Comparison of ENCODE assay signal across 12 cellular contexts in genomic region chr11:3747704-3748103, GRCh38. TPM values are rescaled to one million over a fixed set of nuclear protein-coding genes. Genes with fewer than 3 reads are reported as not detected.
A peak's percentile ranks its signal among the peaks of the same experiment; 100 is the strongest.
DNase-seq lines count a peak whose midpoint lies in the region; ATAC-seq and TF ChIP-seq lines count a peak whose summit lies in the region.
"Had no signal": no experiment of that assay in that cellular context is flagged by ENCODE, and none has a peak within 500 bp of the region (broad histone marks: within the 10 kb centered on the region; RNA-seq: fewer than 3 reads in every experiment).

No MANE protein-coding gene starts in this region.

- H3K4me3 Mint-ChIP-seq in endothelial cell (ENCODE audit: unreplicated experiment) (no peak overlapping the region), natural killer cell (no peak overlapping the region), glutamatergic neuron (ENCODE audit: unreplicated experiment) (no peak overlapping the region)
- H3K4me3 Mint-ChIP-seq: activated T-helper 1 cell treated with anti-CD3 and anti-CD28 coated beads, Interleukin-12 subunit alpha, Interleukin-12 subunit beta, Interleukin-2, Interleukin-4 antibody, amounts not matched to agents 30 ng/mL and 10 ng/mL and 1 ng/mL, durations not matched to agents 14 hours and 24 hours and 36 hours; immature natural killer cell had no signal

- intact Hi-C loops in natural killer cell (cut with micrococcal nuclease), result no loop called here

- H3K4me1 Mint-ChIP-seq in endothelial cell (ENCODE audit: unreplicated experiment) (no peaks in the 10 kb centered on the region), natural killer cell (no peaks in the 10 kb centered on the region), glutamatergic neuron (ENCODE audit: low read depth, unreplicated experiment) (no peaks in the 10 kb centered on the region)
- H3K4me1 Mint-ChIP-seq: immature natural killer cell had no signal

- TF ChIP-seq CTCF in endothelial cell (IDR thresholded peaks at IDR 0.05; ENCODE audit: unreplicated experiment) (no peak), omental fat pad (IDR thresholded peaks at IDR 0.05) (no peak), natural killer cell (IDR thresholded peaks at IDR 0.05) (no peak), glutamatergic neuron (IDR thresholded peaks at IDR 0.05; ENCODE audit: partially characterized antibody, unreplicated experiment) (no peak)

- H3K27me3 Mint-ChIP-seq in endothelial cell (ENCODE audit: unreplicated experiment), result no peaks in the 10 kb centered on the region
- H3K27me3 Mint-ChIP-seq in natural killer cell (ENCODE audit: low read depth in 2 of 2), result no peaks in the 10 kb centered on the region
- no peaks in the 10 kb centered on the region for H3K27me3 Mint-ChIP-seq in glutamatergic neuron (ENCODE audit: unreplicated experiment)

- peak; percentile 70 for DNase-seq in EL
- peak; percentile 64 for DNase-seq in NCI-H226
- no peak for DNase-seq in endothelial cell (ENCODE audit: low spot score)
- DNase-seq in omental fat pad (ENCODE audit: low spot score), result no peak
- no peak for DNase-seq in mesenteric fat pad (ENCODE audit: low spot score)
- no peak for DNase-seq in natural killer cell
- DNase-seq in glutamatergic neuron, result no peak
- DNase-seq in H4 (ENCODE audit: low spot score), result no peak
- DNase-seq: dorsolateral prefrontal cortex, immature natural killer cell, upper lobe of left lung had no signal

- peak overlapping the region; percentile 14 for H3K27ac Mint-ChIP-seq in endothelial cell (ENCODE audit: unreplicated experiment)
- H3K27ac Mint-ChIP-seq in natural killer cell, result no peak overlapping the region
- no peak overlapping the region for H3K27ac Mint-ChIP-seq in glutamatergic neuron (ENCODE audit: unreplicated experiment)
- H3K27ac Mint-ChIP-seq: activated T-helper 1 cell treated with anti-CD3 and anti-CD28 coated beads, Interleukin-12 subunit alpha, Interleukin-12 subunit beta, Interleukin-2, Interleukin-4 antibody, amounts not matched to agents 30 ng/mL and 10 ng/mL and 1 ng/mL, durations not matched to agents 14 hours and 24 hours and 36 hours had no signal

- H3K9me3 Mint-ChIP-seq in endothelial cell (ENCODE audit: unreplicated experiment) (no peaks in the 10 kb centered on the region), natural killer cell (no peaks in the 10 kb centered on the region), glutamatergic neuron (ENCODE audit: unreplicated experiment) (no peaks in the 10 kb centered on the region)
- H3K9me3 Mint-ChIP-seq: activated T-helper 1 cell treated with anti-CD3 and anti-CD28 coated beads, Interleukin-12 subunit alpha, Interleukin-12 subunit beta, Interleukin-2, Interleukin-4 antibody, amounts not matched to agents 30 ng/mL and 10 ng/mL and 1 ng/mL, durations not matched to agents 14 hours and 24 hours and 36 hours; immature natural killer cell had no signal

- ATAC-seq in omental fat pad (ENCODE audit: low FRiP score) (peak; percentile 73), natural killer cell (no peak)

- H3K36me3 Mint-ChIP-seq in endothelial cell (ENCODE audit: low read depth, unreplicated experiment) (peaks cover 9% of the 10 kb centered on the region), natural killer cell (peaks cover 7% of the 10 kb centered on the region), glutamatergic neuron (ENCODE audit: unreplicated experiment) (no peaks in the 10 kb centered on the region)

RNA-seq across cellular contexts. Expression of gene NUP98, which starts 49.6 kb away (rescaled TPM):
- total RNA-seq in endothelial cell (ENCODE audit: unreplicated experiment) (59.9 TPM), omental fat pad (100 to 1,000 TPM in 2 of 4 donors, 10 to 100 TPM in 2; 73.8 to 205 (median 110) TPM), mesenteric fat pad (78.7 TPM), natural killer cell (100 to 1,000 TPM in 1 of 3 donors, 10 to 100 TPM in 2; 88.5 to 103 (median 92.8) TPM), glutamatergic neuron (ENCODE audit: unreplicated experiment) (49.6 TPM)
- total RNA-seq in H4 (2014; rRNA removed; shearing (Covaris generic)), result 93.9 and 101 TPM in 2 replicates

Comparison
In these comparisons a context has a peak if more than half of its experiments do, and no peak if none do; other contexts are left out.
1. DNase-seq: peak in EL (single experiment) and NCI-H226 (single experiment); none in endothelial cell (single experiment), omental fat pad (single experiment), mesenteric fat pad (single experiment), natural killer cell (single experiment), glutamatergic neuron (single experiment) and H4 (single experiment).